1 cellular context compared by ENCODE assay signal in the genomic region with DNA sequence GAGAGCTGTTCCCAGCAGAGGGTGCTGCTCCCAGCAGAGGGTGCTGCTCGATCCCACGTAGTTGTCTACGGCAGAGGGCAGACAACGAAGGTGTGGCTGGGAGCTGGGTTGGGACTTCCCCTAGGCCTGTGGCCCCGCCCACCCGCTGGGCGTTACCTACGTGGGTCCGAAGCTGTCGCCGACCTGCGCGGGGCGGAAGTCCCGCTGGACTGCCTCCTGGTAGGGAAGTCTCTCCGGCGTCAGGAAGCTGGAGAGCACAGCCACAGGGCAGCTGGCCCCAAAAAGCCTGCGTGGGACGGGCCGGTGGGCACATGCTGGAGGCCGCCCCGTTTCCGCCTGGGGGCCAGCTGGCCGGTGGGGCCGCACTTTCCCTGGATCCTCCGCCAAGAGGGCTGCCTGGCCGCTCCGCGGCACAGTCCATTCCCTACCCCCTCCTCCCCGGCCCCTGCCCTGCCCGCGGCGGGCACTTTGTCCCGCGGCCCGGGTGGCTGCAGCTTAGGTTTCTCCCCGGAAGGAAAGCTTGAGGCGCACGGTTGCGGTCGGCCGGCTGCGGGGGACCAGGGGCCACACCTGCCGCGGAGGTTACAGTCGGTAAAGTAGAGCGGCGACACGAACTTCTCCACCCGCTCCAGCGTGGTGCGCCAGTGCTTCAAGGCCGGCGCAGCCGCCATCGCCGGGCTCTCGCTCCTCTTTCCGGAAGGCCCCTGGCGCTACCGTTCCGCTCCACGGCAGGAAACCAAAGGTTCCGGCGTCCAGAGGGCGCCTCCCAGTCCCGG.
TF ChIP-seq lines count a peak whose summit lies in the region.

A gene (minus strand): TSS at position 695 of the 776 bp plus-strand sequence. CDS start 24 bp downstream, at position 671.

TF ChIP-seq in GM12878, 131 proteins besides CTCF, POLR2A, EP300 and RAD21 (continued from another document and continues in another):
- TF ChIP-seq TCF12 (IDR thresholded peaks at IDR 0.05; ENCODE audit: low read depth, low read length) (peak; percentile 76), ESRRA (IDR thresholded peaks at IDR 0.05; ENCODE audit: low read length) (no peak; the same call in none of the 2 replicates), MYC (IDR thresholded peaks at IDR 0.05; ENCODE audit: insufficient read depth, insufficient read length, insufficient replicate concordance, low read length, severe bottlenecking) (no peak), EED (IDR thresholded peaks at IDR 0.05; ENCODE audit: low read depth) (peak; percentile 50), ZNF384 (IDR thresholded peaks at IDR 0.05; ENCODE audit: borderline replicate concordance, low read depth, low read length) (no peak), GATAD2B (conservative IDR thresholded peaks at IDR 0.05; ENCODE audit: low read depth) (peak; percentile 95), CHD2 (IDR thresholded peaks at IDR 0.05; ENCODE audit: borderline replicate concordance, low read depth, low read length) (peak; percentile 36), SUZ12 (IDR thresholded peaks at IDR 0.05; ENCODE audit: unreplicated experiment) (no peak), SMARCA5 (IDR thresholded peaks at IDR 0.05) (peak; percentile 81), POU2F2 (IDR thresholded peaks at IDR 0.05; ENCODE audit: borderline replicate concordance, low read depth, low read length) (peak; percentile 78), ZNF217 (IDR thresholded peaks at IDR 0.05) (no peak), CREM (IDR thresholded peaks at IDR 0.05; ENCODE audit: low read depth) (peak; percentile 70), RAD51 (IDR thresholded peaks at IDR 0.05) (no peak), NRF1 (conservative IDR thresholded peaks at IDR 0.05; ENCODE audit: low read depth, low read length) (peak; percentile 17; the same call in 1 of the 2 replicates), MYB (IDR thresholded peaks at IDR 0.05; ENCODE audit: borderline replicate concordance, low read depth, low read length) (peak; percentile 36; the same call in 1 of the 2 replicates), SMAD1 (IDR thresholded peaks at IDR 0.05; ENCODE audit: low read depth, partially characterized antibody) (no peak), MEF2B (IDR thresholded peaks at IDR 0.05; ENCODE audit: partially characterized antibody, poor library complexity, severe bottlenecking) (no peak), SP1 (IDR thresholded peaks at IDR 0.05; ENCODE audit: low read depth, low read length) (peak; percentile 15), PAX5 (IDR thresholded peaks at IDR 0.05; ENCODE audit: borderline replicate concordance, low read depth, low read length) (peak; percentile 45; the same call in 1 of the 2 replicates), RBBP5 (conservative IDR thresholded peaks at IDR 0.05) (0 out of 2 replicates have a peak, but pooled peaks have one; percentile 63), LARP7 (IDR thresholded peaks at IDR 0.05) (peak; percentile 92), NFYA (IDR thresholded peaks at IDR 0.05; ENCODE audit: borderline replicate concordance, low read depth, low read length) (no peak), EGR1 (IDR thresholded peaks at IDR 0.05; ENCODE audit: borderline replicate concordance in 1 of 2, low read depth in 2 of 2, low read length in 2 of 2) (peak; percentile 33 to 40; a peak in 2 of 3 replicates), ZNF274 (IDR thresholded peaks at IDR 0.05; ENCODE audit: insufficient read depth, insufficient read length) (no peak), IKZF1 (conservative IDR thresholded peaks at IDR 0.05) (peak; percentile 90), NBN (IDR thresholded peaks at IDR 0.05) (peak; percentile 89), SREBF2 (IDR thresholded peaks at IDR 0.05; ENCODE audit: low read length) (no peak), HDAC6 (IDR thresholded peaks at IDR 0.05; ENCODE audit: unreplicated experiment) (peak; percentile 63), STAT3 (IDR thresholded peaks at IDR 0.05; ENCODE audit: low read depth, low read length) (no peak), ZNF24 (IDR thresholded peaks at IDR 0.05) (peak; percentile 83), MEF2A (IDR thresholded peaks at IDR 0.05; ENCODE audit: insufficient read depth, low read depth, low read length) (0 out of 2 replicates have a peak, but pooled peaks have one; percentile 12), TAF1 (IDR thresholded peaks at IDR 0.05; ENCODE audit: borderline replicate concordance, low read depth, low read length) (peak; percentile 99), ETV6 (conservative IDR thresholded peaks at IDR 0.05 in 1 of 2, IDR thresholded peaks at IDR 0.05 in 1 of 2; ENCODE audit: borderline replicate concordance in 1 of 2, low read depth in 1 of 2) (no peak; a peak in 1 of 4 replicates), SUPT20H (IDR thresholded peaks at IDR 0.05; ENCODE audit: borderline replicate concordance, control insufficient read depth, low read depth, low read length) (no peak), GABPA (IDR thresholded peaks at IDR 0.05; ENCODE audit: low read depth) (peak; percentile 96), BCL11A (IDR thresholded peaks at IDR 0.05; ENCODE audit: low read depth, low read length) (no peak), ASH2L (IDR thresholded peaks at IDR 0.05; ENCODE audit: borderline replicate concordance, low read depth) (peak; percentile 94)
- TF ChIP-seq, protein P1, sequence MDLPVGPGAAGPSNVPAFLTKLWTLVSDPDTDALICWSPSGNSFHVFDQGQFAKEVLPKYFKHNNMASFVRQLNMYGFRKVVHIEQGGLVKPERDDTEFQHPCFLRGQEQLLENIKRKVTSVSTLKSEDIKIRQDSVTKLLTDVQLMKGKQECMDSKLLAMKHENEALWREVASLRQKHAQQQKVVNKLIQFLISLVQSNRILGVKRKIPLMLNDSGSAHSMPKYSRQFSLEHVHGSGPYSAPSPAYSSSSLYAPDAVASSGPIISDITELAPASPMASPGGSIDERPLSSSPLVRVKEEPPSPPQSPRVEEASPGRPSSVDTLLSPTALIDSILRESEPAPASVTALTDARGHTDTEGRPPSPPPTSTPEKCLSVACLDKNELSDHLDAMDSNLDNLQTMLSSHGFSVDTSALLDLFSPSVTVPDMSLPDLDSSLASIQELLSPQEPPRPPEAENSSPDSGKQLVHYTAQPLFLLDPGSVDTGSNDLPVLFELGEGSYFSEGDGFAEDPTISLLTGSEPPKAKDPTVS (IDR thresholded peaks at IDR 0.05; ENCODE audit: low read depth, low read length) = peak; percentile 69; the same call in 1 of the 2 replicates
- TF ChIP-seq, protein P2, sequence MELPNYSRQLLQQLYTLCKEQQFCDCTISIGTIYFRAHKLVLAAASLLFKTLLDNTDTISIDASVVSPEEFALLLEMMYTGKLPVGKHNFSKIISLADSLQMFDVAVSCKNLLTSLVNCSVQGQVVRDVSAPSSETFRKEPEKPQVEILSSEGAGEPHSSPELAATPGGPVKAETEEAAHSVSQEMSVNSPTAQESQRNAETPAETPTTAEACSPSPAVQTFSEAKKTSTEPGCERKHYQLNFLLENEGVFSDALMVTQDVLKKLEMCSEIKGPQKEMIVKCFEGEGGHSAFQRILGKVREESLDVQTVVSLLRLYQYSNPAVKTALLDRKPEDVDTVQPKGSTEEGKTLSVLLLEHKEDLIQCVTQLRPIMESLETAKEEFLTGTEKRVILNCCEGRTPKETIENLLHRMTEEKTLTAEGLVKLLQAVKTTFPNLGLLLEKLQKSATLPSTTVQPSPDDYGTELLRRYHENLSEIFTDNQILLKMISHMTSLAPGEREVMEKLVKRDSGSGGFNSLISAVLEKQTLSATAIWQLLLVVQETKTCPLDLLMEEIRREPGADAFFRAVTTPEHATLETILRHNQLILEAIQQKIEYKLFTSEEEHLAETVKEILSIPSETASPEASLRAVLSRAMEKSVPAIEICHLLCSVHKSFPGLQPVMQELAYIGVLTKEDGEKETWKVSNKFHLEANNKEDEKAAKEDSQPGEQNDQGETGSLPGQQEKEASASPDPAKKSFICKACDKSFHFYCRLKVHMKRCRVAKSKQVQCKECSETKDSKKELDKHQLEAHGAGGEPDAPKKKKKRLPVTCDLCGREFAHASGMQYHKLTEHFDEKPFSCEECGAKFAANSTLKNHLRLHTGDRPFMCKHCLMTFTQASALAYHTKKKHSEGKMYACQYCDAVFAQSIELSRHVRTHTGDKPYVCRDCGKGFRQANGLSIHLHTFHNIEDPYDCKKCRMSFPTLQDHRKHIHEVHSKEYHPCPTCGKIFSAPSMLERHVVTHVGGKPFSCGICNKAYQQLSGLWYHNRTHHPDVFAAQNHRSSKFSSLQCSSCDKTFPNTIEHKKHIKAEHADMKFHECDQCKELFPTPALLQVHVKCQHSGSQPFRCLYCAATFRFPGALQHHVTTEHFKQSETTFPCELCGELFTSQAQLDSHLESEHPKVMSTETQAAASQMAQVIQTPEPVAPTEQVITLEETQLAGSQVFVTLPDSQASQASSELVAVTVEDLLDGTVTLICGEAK (IDR thresholded peaks at IDR 0.05; ENCODE audit: borderline replicate concordance) = peak; percentile 99
- TF ChIP-seq, protein P3, sequence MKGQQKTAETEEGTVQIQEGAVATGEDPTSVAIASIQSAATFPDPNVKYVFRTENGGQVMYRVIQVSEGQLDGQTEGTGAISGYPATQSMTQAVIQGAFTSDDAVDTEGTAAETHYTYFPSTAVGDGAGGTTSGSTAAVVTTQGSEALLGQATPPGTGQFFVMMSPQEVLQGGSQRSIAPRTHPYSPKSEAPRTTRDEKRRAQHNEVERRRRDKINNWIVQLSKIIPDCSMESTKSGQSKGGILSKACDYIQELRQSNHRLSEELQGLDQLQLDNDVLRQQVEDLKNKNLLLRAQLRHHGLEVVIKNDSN (IDR thresholded peaks at IDR 0.05; ENCODE audit: borderline replicate concordance, extremely low read length, insufficient read depth, low read depth, low read length) = peak; percentile 7
- TF ChIP-seq, protein P4, sequence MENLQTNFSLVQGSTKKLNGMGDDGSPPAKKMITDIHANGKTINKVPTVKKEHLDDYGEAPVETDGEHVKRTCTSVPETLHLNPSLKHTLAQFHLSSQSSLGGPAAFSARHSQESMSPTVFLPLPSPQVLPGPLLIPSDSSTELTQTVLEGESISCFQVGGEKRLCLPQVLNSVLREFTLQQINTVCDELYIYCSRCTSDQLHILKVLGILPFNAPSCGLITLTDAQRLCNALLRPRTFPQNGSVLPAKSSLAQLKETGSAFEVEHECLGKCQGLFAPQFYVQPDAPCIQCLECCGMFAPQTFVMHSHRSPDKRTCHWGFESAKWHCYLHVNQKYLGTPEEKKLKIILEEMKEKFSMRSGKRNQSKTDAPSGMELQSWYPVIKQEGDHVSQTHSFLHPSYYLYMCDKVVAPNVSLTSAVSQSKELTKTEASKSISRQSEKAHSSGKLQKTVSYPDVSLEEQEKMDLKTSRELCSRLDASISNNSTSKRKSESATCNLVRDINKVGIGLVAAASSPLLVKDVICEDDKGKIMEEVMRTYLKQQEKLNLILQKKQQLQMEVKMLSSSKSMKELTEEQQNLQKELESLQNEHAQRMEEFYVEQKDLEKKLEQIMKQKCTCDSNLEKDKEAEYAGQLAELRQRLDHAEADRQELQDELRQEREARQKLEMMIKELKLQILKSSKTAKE (IDR thresholded peaks at IDR 0.05; ENCODE audit: low read depth, poor library complexity, severe bottlenecking) = no peak
- TF ChIP-seq, protein P5, sequence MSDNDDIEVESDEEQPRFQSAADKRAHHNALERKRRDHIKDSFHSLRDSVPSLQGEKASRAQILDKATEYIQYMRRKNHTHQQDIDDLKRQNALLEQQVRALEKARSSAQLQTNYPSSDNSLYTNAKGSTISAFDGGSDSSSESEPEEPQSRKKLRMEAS (IDR thresholded peaks at IDR 0.05; ENCODE audit: low read depth, low read length) = peak; percentile 40
- TF ChIP-seq, protein P6, sequence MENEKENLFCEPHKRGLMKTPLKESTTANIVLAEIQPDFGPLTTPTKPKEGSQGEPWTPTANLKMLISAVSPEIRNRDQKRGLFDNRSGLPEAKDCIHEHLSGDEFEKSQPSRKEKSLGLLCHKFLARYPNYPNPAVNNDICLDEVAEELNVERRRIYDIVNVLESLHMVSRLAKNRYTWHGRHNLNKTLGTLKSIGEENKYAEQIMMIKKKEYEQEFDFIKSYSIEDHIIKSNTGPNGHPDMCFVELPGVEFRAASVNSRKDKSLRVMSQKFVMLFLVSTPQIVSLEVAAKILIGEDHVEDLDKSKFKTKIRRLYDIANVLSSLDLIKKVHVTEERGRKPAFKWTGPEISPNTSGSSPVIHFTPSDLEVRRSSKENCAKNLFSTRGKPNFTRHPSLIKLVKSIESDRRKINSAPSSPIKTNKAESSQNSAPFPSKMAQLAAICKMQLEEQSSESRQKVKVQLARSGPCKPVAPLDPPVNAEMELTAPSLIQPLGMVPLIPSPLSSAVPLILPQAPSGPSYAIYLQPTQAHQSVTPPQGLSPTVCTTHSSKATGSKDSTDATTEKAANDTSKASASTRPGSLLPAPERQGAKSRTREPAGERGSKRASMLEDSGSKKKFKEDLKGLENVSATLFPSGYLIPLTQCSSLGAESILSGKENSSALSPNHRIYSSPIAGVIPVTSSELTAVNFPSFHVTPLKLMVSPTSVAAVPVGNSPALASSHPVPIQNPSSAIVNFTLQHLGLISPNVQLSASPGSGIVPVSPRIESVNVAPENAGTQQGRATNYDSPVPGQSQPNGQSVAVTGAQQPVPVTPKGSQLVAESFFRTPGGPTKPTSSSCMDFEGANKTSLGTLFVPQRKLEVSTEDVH (IDR thresholded peaks at IDR 0.05; ENCODE audit: low read depth, partially characterized antibody) = peak; percentile 85
- TF ChIP-seq, protein P7, sequence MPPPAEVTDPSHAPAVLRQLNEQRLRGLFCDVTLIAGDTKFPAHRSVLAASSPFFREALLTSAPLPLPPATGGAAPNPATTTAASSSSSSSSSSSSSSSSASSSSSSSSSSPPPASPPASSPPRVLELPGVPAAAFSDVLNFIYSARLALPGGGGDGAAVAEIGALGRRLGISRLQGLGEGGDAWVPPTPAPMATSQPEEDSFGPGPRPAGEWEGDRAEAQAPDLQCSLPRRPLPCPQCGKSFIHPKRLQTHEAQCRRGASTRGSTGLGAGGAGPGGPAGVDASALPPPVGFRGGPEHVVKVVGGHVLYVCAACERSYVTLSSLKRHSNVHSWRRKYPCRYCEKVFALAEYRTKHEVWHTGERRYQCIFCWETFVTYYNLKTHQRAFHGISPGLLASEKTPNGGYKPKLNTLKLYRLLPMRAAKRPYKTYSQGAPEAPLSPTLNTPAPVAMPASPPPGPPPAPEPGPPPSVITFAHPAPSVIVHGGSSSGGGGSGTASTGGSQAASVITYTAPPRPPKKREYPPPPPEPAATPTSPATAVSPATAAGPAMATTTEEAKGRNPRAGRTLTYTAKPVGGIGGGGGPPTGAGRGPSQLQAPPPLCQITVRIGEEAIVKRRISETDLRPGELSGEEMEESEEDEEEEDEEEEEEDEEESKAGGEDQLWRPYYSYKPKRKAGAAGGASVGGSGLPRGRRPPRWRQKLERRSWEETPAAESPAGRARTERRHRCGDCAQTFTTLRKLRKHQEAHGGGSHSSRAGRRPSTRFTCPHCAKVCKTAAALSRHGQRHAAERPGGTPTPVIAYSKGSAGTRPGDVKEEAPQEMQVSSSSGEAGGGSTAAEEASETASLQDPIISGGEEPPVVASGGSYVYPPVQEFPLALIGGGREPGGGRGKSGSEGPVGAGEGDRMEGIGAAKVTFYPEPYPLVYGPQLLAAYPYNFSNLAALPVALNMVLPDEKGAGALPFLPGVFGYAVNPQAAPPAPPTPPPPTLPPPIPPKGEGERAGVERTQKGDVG (CRISPR knock-in tag; IDR thresholded peaks at IDR 0.05) = no peak
- TF ChIP-seq, protein P8, sequence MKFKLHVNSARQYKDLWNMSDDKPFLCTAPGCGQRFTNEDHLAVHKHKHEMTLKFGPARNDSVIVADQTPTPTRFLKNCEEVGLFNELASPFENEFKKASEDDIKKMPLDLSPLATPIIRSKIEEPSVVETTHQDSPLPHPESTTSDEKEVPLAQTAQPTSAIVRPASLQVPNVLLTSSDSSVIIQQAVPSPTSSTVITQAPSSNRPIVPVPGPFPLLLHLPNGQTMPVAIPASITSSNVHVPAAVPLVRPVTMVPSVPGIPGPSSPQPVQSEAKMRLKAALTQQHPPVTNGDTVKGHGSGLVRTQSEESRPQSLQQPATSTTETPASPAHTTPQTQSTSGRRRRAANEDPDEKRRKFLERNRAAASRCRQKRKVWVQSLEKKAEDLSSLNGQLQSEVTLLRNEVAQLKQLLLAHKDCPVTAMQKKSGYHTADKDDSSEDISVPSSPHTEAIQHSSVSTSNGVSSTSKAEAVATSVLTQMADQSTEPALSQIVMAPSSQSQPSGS (IDR thresholded peaks at IDR 0.05; ENCODE audit: low read length) = no peak
